1 cellular context compared by ENCODE assay signal in genomic region chr20:48689874-48690571, GRCh38.
A peak's percentile ranks its signal among the peaks of the same experiment; 100 is the strongest.
TF ChIP-seq lines count a peak whose summit lies in the region.

No MANE protein-coding gene starts in this region.

TF ChIP-seq in GM12878, 131 proteins besides CTCF, POLR2A, EP300 and RAD21:
- TF ChIP-seq NFXL1 (IDR thresholded peaks at IDR 0.05; ENCODE audit: borderline replicate concordance): 0 out of 2 replicates have a peak, but pooled peaks have one; percentile 29
- TF ChIP-seq, protein P1, sequence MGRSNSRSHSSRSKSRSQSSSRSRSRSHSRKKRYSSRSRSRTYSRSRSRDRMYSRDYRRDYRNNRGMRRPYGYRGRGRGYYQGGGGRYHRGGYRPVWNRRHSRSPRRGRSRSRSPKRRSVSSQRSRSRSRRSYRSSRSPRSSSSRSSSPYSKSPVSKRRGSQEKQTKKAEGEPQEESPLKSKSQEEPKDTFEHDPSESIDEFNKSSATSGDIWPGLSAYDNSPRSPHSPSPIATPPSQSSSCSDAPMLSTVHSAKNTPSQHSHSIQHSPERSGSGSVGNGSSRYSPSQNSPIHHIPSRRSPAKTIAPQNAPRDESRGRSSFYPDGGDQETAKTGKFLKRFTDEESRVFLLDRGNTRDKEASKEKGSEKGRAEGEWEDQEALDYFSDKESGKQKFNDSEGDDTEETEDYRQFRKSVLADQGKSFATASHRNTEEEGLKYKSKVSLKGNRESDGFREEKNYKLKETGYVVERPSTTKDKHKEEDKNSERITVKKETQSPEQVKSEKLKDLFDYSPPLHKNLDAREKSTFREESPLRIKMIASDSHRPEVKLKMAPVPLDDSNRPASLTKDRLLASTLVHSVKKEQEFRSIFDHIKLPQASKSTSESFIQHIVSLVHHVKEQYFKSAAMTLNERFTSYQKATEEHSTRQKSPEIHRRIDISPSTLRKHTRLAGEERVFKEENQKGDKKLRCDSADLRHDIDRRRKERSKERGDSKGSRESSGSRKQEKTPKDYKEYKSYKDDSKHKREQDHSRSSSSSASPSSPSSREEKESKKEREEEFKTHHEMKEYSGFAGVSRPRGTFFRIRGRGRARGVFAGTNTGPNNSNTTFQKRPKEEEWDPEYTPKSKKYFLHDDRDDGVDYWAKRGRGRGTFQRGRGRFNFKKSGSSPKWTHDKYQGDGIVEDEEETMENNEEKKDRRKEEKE (IDR thresholded peaks at IDR 0.05): no peak
